Comparison of ENCODE assay signal across 20 cellular contexts in genomic region chr4:84235131-84235530, GRCh38.
A peak's percentile ranks its signal among the peaks of the same experiment; 100 is the strongest.
DNase-seq lines count a peak whose midpoint lies in the region; ATAC-seq, FAIRE-seq and TF ChIP-seq lines count a peak whose summit lies in the region.
"Had no signal": no experiment of that assay in that cellular context is flagged by ENCODE, and none has a peak within 500 bp of the region (broad histone marks: within the 10 kb centered on the region; RNA-seq: fewer than 3 reads in every experiment).

No MANE protein-coding gene starts in this region.

- H3K9me3 Mint-ChIP-seq in glutamatergic neuron (ENCODE audit: unreplicated experiment): no peaks in the 10 kb centered on the region

- H3K27ac Mint-ChIP-seq in glutamatergic neuron (ENCODE audit: unreplicated experiment): no peak overlapping the region
- H3K27ac Mint-ChIP-seq: activated CD4-positive, alpha-beta T cell treated with anti-CD3 and anti-CD28 coated beads for 36 hours; activated naive CD4-positive, alpha-beta T cell treated with anti-CD3 and anti-CD28 coated beads, Interleukin-2, amount 10 ng/mL, durations not matched to agents 7 days and 5 days; stimulated activated naive CD8-positive, alpha-beta T cell treated with anti-CD3 and anti-CD28 coated beads, Interleukin-15, amount 100 ng/mL, for 72 hours had no signal

- ATAC-seq in GM18502 (IDR thresholded peaks at IDR 0.05; ENCODE audit: poor library complexity, unreplicated experiment) (peak; percentile 15), GM19463 (IDR thresholded peaks at IDR 0.05; ENCODE audit: unreplicated experiment) (peak; percentile 10), HG03060 (IDR thresholded peaks at IDR 0.05; ENCODE audit: low read depth, unreplicated experiment) (peak; percentile 0), HG03521 (IDR thresholded peaks at IDR 0.05; ENCODE audit: unreplicated experiment) (peak; percentile 3)
- ATAC-seq: activated CD4-positive, alpha-beta T cell treated with anti-CD3 and anti-CD28 coated beads for 36 hours; left colon; stimulated activated naive CD8-positive, alpha-beta T cell treated with anti-CD3 and anti-CD28 coated beads, Interleukin-15, amount 100 ng/mL, for 72 hours; upper lobe of right lung had no signal

- H3K36me3 Mint-ChIP-seq in glutamatergic neuron (ENCODE audit: unreplicated experiment): no peaks in the 10 kb centered on the region
- H3K36me3 Mint-ChIP-seq: activated naive CD4-positive, alpha-beta T cell treated with anti-CD3 and anti-CD28 coated beads, Interleukin-2, amount 10 ng/mL, durations not matched to agents 7 days and 5 days had no signal

- DNase-seq in glutamatergic neuron (no peak), kidney glomerular epithelial cell (lab: John Stamatoyannopoulos, UW) (no peak), HTR-8/SVneo (ENCODE audit: insufficient read length, low spot score) (no peak), globus pallidus (ENCODE audit: low spot score) (no peak)
- DNase-seq: activated CD4-positive, alpha-beta T cell treated with anti-CD3 and anti-CD28 coated beads for 36 hours; activated CD8-positive, alpha-beta memory T cell treated with anti-CD3 and anti-CD28 coated beads, Interleukin-2, amount 50 U/mL, for 48 hours; activated naive CD4-positive, alpha-beta T cell treated with anti-CD3 and anti-CD28 coated beads, Interleukin-2, amount 10 ng/mL, durations not matched to agents 7 days and 5 days; C1 segment of cervical spinal cord; foreskin fibroblast; left colon; NCI-H1694 treated with DMSO at 0.1 percent for 48 hours; NCI-H345; stimulated activated naive CD8-positive, alpha-beta T cell treated with anti-CD3 and anti-CD28 coated beads, Interleukin-15, amount 100 ng/mL, for 72 hours; upper lobe of right lung had no signal

- TF ChIP-seq CTCF in glutamatergic neuron (IDR thresholded peaks at IDR 0.05; ENCODE audit: partially characterized antibody, unreplicated experiment): no peak

- H3K4me1 Mint-ChIP-seq in glutamatergic neuron (ENCODE audit: low read depth, unreplicated experiment): no peaks in the 10 kb centered on the region
- H3K4me1 Mint-ChIP-seq: activated CD4-positive, alpha-beta T cell treated with anti-CD3 and anti-CD28 coated beads for 36 hours; activated naive CD4-positive, alpha-beta T cell treated with anti-CD3 and anti-CD28 coated beads, Interleukin-2, amount 10 ng/mL, durations not matched to agents 7 days and 5 days; stimulated activated naive CD8-positive, alpha-beta T cell treated with anti-CD3 and anti-CD28 coated beads, Interleukin-15, amount 100 ng/mL, for 72 hours had no signal

- no peak overlapping the region for H3K4me3 Mint-ChIP-seq in glutamatergic neuron (ENCODE audit: unreplicated experiment)
- H3K4me3 Mint-ChIP-seq: activated CD4-positive, alpha-beta T cell treated with anti-CD3 and anti-CD28 coated beads for 36 hours; activated naive CD4-positive, alpha-beta T cell treated with anti-CD3 and anti-CD28 coated beads, Interleukin-2, amount 10 ng/mL, durations not matched to agents 7 days and 5 days; stimulated activated naive CD8-positive, alpha-beta T cell treated with anti-CD3 and anti-CD28 coated beads, Interleukin-15, amount 100 ng/mL, for 72 hours had no signal

- FAIRE-seq in HTR-8/SVneo (lab: Jason Lieb, UNC): no peak
- FAIRE-seq: A204.1, astrocyte had no signal

- H3K27me3 Mint-ChIP-seq in glutamatergic neuron (ENCODE audit: unreplicated experiment): peaks cover 2% of the 10 kb centered on the region
- H3K27me3 Mint-ChIP-seq: activated CD4-positive, alpha-beta T cell treated with anti-CD3 and anti-CD28 coated beads for 36 hours; activated naive CD4-positive, alpha-beta T cell treated with anti-CD3 and anti-CD28 coated beads, Interleukin-2, amount 10 ng/mL, durations not matched to agents 7 days and 5 days; stimulated activated naive CD8-positive, alpha-beta T cell treated with anti-CD3 and anti-CD28 coated beads, Interleukin-15, amount 100 ng/mL, for 72 hours had no signal
